9 cellular contexts compared by ENCODE assay signal in genomic region chr1:42259059-42259738, GRCh38.
DNase-seq lines count a peak whose midpoint lies in the region; ATAC-seq and TF ChIP-seq lines count a peak whose summit lies in the region.
"Had no signal": no experiment of that assay in that cellular context is flagged by ENCODE, and none has a peak within 500 bp of the region (broad histone marks: within the 10 kb centered on the region; RNA-seq: fewer than 3 reads in every experiment).

No MANE protein-coding gene starts in this region.

- peak; percentile 51 for DNase-seq in EH (ENCODE audit: low read depth)
- DNase-seq in Jurkat, Clone E6-1 (ENCODE audit: low read depth, low spot score) = peak; percentile 95
- no peak for DNase-seq in COLO829 (ENCODE audit: low spot score)
- no peak for DNase-seq in NCI-H146 (lab: John Stamatoyannopoulos, UW)
- DNase-seq in HuH-7 (ENCODE audit: low spot score) = no peak
- DNase-seq: RPMI8226 had no signal

- H3K9me3 ChIP-seq in neutrophil = no peaks in the 10 kb centered on the region

- no peak for TF ChIP-seq CTCF in neutrophil (IDR thresholded peaks at IDR 0.05)

- no peaks in the 10 kb centered on the region for H3K27me3 Mint-ChIP-seq in dendritic cell treated with granulocyte-macrophage colony-stimulating factor and Interleukin-4, amounts not matched to agents 40 ng/mL and 50 ng/mL, for 4 days

- H3K36me3 ChIP-seq in neutrophil = peaks cover 2% of the 10 kb centered on the region

- no peak for ATAC-seq in GM19463 (IDR thresholded peaks at IDR 0.05; ENCODE audit: unreplicated experiment)

- peak overlapping the region; percentile 9 for H3K27ac ChIP-seq in neutrophil

- no peaks in the 10 kb centered on the region for H3K4me1 ChIP-seq in neutrophil (ENCODE audit: control insufficient read depth in 1 of 2, insufficient read depth in 1 of 2, low read depth in 1 of 2, low read length in 1 of 2)

- H3K27ac Mint-ChIP-seq in dendritic cell treated with granulocyte-macrophage colony-stimulating factor and Interleukin-4, amounts not matched to agents 40 ng/mL and 50 ng/mL, for 4 days = peak overlapping the region; percentile 78

- peak overlapping the region; percentile 38 for H3K4me3 ChIP-seq in Jurkat, Clone E6-1 (ENCODE audit: low read length)
- H3K4me3 ChIP-seq in neutrophil (ENCODE audit: low read depth in 1 of 2, low read length in 1 of 2) = no peak overlapping the region

- intact Hi-C loops in dendritic cell treated with granulocyte-macrophage colony-stimulating factor and Interleukin-4, amounts not matched to agents 40 ng/mL and 50 ng/mL, for 4 days (cut with micrococcal nuclease) = no loop called here

- peaks cover 28% of the 10 kb centered on the region for H3K4me1 Mint-ChIP-seq in dendritic cell treated with granulocyte-macrophage colony-stimulating factor and Interleukin-4, amounts not matched to agents 40 ng/mL and 50 ng/mL, for 4 days (ENCODE audit: low read depth)

- H3K27me3 ChIP-seq in neutrophil = no peaks in the 10 kb centered on the region

- H3K9me3 Mint-ChIP-seq in dendritic cell treated with granulocyte-macrophage colony-stimulating factor and Interleukin-4, amounts not matched to agents 40 ng/mL and 50 ng/mL, for 4 days = peaks cover 6% of the 10 kb centered on the region

- no peak overlapping the region for H3K4me3 Mint-ChIP-seq in dendritic cell treated with granulocyte-macrophage colony-stimulating factor and Interleukin-4, amounts not matched to agents 40 ng/mL and 50 ng/mL, for 4 days

- peaks cover 32% of the 10 kb centered on the region for H3K36me3 Mint-ChIP-seq in dendritic cell treated with granulocyte-macrophage colony-stimulating factor and Interleukin-4, amounts not matched to agents 40 ng/mL and 50 ng/mL, for 4 days (ENCODE audit: low read depth)

Comparison
In these comparisons a context has a peak if more than half of its experiments do, and no peak if none do; other contexts are left out.
1. DNase-seq: peak in EH (single experiment) and Jurkat, Clone E6-1 (single experiment); none in COLO829 (single experiment), NCI-H146 (single experiment) and HuH-7 (single experiment).